ENCODE assay signal across 27 cellular contexts in the genomic region with DNA sequence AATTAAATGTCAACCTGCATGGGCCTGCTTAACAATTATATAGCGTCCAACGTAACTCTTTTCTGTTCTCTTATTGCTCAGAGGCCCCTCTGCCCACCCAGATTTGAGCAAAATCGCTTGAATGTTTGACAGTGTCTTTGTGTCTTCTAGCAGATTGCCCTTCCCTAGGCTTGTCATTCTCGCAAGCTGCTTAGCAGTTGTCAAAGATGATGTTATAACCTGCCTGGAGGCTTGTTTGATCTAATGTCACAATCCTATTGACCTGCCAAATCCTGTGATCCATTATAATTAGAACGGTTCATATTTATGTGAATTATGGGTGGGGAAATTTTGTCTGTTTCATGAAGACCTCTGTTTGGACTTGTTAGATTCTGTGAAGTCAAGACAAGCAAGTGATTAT.
"Had no signal": no experiment of that assay in that cellular context is flagged by ENCODE, and none has a peak within 500 bp of the region (broad histone marks: within the 10 kb centered on the region; RNA-seq: fewer than 3 reads in every experiment).

No MANE protein-coding gene starts in this region.

- H3K27ac Mint-ChIP-seq: activated CD4-positive, alpha-beta memory T cell treated with anti-CD3 and anti-CD28 coated beads, Interleukin-2, amount 10 ng/mL, durations not matched to agents 7 days and 5 days; activated CD4-positive, alpha-beta T cell treated with anti-CD3 and anti-CD28 coated beads, Interleukin-2, amount 10 ng/mL, durations not matched to agents 7 days and 5 days; activated naive CD4-positive, alpha-beta T cell treated with anti-CD3 and anti-CD28 coated beads, Interleukin-2, amount 10 ng/mL, durations not matched to agents 7 days and 5 days; activated naive CD8-positive, alpha-beta T cell treated with anti-CD3 and anti-CD28 coated beads for 36 hours; activated T-helper 17 cell treated with anti-CD3 and anti-CD28 coated beads, Interleukin-2, amount 50 U/mL, for 72 hours; T-cell had no signal

- H3K4me1 Mint-ChIP-seq: activated CD4-positive, alpha-beta memory T cell treated with anti-CD3 and anti-CD28 coated beads, Interleukin-2, amount 10 ng/mL, durations not matched to agents 7 days and 5 days; activated CD4-positive, alpha-beta T cell treated with anti-CD3 and anti-CD28 coated beads, Interleukin-2, amount 10 ng/mL, durations not matched to agents 7 days and 5 days; activated naive CD4-positive, alpha-beta T cell treated with anti-CD3 and anti-CD28 coated beads, Interleukin-2, amount 10 ng/mL, durations not matched to agents 7 days and 5 days; activated naive CD8-positive, alpha-beta T cell treated with anti-CD3 and anti-CD28 coated beads for 36 hours; activated T-helper 17 cell treated with anti-CD3 and anti-CD28 coated beads, Interleukin-2, amount 50 U/mL, for 72 hours; T-cell had no signal

- H3K4me3 ChIP-seq: K562, SK-N-MC had no signal

- H3K36me3 Mint-ChIP-seq: activated naive CD4-positive, alpha-beta T cell treated with anti-CD3 and anti-CD28 coated beads, Interleukin-2, amount 10 ng/mL, durations not matched to agents 7 days and 5 days; activated naive CD8-positive, alpha-beta T cell treated with anti-CD3 and anti-CD28 coated beads for 36 hours; T-cell had no signal

- FAIRE-seq: K562 had no signal

- H3K4me3 Mint-ChIP-seq: activated CD4-positive, alpha-beta memory T cell treated with anti-CD3 and anti-CD28 coated beads, Interleukin-2, amount 10 ng/mL, durations not matched to agents 7 days and 5 days; activated CD4-positive, alpha-beta T cell treated with anti-CD3 and anti-CD28 coated beads, Interleukin-2, amount 10 ng/mL, durations not matched to agents 7 days and 5 days; activated naive CD4-positive, alpha-beta T cell treated with anti-CD3 and anti-CD28 coated beads, Interleukin-2, amount 10 ng/mL, durations not matched to agents 7 days and 5 days; activated naive CD8-positive, alpha-beta T cell treated with anti-CD3 and anti-CD28 coated beads for 36 hours; activated T-helper 17 cell treated with anti-CD3 and anti-CD28 coated beads, Interleukin-2, amount 50 U/mL, for 72 hours; T-cell had no signal

- ATAC-seq: activated T-helper 17 cell treated with anti-CD3 and anti-CD28 coated beads, Interleukin-2, amount 50 U/mL, for 72 hours; K562; Panc1; Right ventricle myocardium inferior; T-cell had no signal

- DNase-seq: activated CD4-positive, alpha-beta memory T cell treated with anti-CD3 and anti-CD28 coated beads, Interleukin-2, amount 10 ng/mL, durations not matched to agents 7 days and 5 days; activated CD4-positive, alpha-beta T cell treated with anti-CD3 and anti-CD28 coated beads, Interleukin-2, amount 10 ng/mL, durations not matched to agents 7 days and 5 days; activated CD4-positive, CD25-positive, alpha-beta regulatory T cell; activated gamma-delta T cell; activated naive CD4-positive, alpha-beta T cell treated with anti-CD3 and anti-CD28 coated beads, Interleukin-2, amount 10 ng/mL, durations not matched to agents 7 days and 5 days; activated naive CD8-positive, alpha-beta T cell treated with anti-CD3 and anti-CD28 coated beads for 36 hours; activated T-cell treated with anti-CD3 and anti-CD28 coated beads for 4 hours; activated T-cell treated with anti-CD3 and anti-CD28 coated beads, Interleukin-2, amount 50 U/mL, for 48 hours; brain microvascular endothelial cell; Karpas-422; MM.1S; NCI-H1105; NCI-H146; NCI-H187 treated with DMSO at 0.1 percent for 48 hours; NCI-H2081 treated with DMSO at 0.1 percent for 48 hours; NCI-H446; NCI-H524; NCI-H748 treated with DMSO at 0.1 percent for 48 hours; RPMI8226; T-cell; T-helper 2 cell; T1000 had no signal

- H3K27me3 Mint-ChIP-seq: activated naive CD4-positive, alpha-beta T cell treated with anti-CD3 and anti-CD28 coated beads, Interleukin-2, amount 10 ng/mL, durations not matched to agents 7 days and 5 days; activated T-helper 17 cell treated with anti-CD3 and anti-CD28 coated beads, Interleukin-2, amount 50 U/mL, for 72 hours had no signal

- H3K9me3 Mint-ChIP-seq: activated CD4-positive, alpha-beta memory T cell treated with anti-CD3 and anti-CD28 coated beads, Interleukin-2, amount 10 ng/mL, durations not matched to agents 7 days and 5 days; activated CD4-positive, alpha-beta T cell treated with anti-CD3 and anti-CD28 coated beads, Interleukin-2, amount 10 ng/mL, durations not matched to agents 7 days and 5 days; activated naive CD4-positive, alpha-beta T cell treated with anti-CD3 and anti-CD28 coated beads, Interleukin-2, amount 10 ng/mL, durations not matched to agents 7 days and 5 days; activated naive CD8-positive, alpha-beta T cell treated with anti-CD3 and anti-CD28 coated beads for 36 hours; activated T-helper 17 cell treated with anti-CD3 and anti-CD28 coated beads, Interleukin-2, amount 50 U/mL, for 72 hours; T-cell had no signal

- H3K36me3 ChIP-seq: brain microvascular endothelial cell had no signal

- H3K27me3 ChIP-seq: brain microvascular endothelial cell had no signal
